8 cellular contexts compared by ENCODE assay signal in the genomic region with DNA sequence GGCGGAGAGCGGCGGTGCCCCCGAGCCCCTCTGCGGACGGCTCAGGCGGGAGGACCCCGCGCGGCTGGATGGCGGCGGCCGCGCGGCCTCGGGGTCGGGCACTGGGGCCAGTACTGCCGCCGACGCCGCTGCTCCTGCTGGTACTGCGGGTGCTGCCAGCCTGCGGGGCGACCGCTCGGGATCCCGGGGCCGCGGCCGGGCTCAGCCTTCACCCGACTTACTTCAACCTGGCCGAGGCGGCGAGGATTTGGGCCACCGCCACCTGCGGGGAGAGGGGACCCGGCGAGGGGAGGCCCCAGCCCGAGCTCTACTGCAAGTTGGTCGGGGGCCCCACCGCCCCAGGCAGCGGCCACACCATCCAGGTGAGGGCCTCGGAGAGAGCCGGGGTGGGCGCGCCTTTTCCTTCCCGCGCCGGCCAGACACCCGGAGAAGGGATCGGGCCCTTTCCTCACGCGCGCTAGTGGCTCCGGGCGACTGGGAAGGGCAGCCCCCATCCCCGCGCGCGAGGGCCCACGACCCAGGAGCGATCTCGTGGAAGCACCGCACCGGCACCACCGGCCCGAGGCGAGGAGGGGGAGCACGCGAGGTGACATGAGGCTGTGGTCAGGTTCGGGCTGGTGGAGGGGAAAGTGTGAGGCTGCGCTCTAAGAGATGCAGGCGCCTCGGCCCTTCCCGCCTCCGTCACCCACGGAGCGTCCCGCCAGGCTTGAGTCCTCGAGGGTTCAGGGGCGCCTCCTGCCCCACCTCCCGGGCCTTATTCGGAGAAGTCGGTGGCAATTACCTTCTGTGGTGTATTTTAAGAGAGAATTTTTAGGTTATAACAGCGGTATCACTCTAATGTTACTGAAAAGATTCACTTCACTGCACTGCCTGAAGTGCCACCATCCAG. TPM values are rescaled to one million over a fixed set of nuclear protein-coding genes. Genes with fewer than 3 reads are reported as not detected.
DNase-seq lines count a peak whose midpoint lies in the region; ATAC-seq and TF ChIP-seq lines count a peak whose summit lies in the region.

No MANE protein-coding gene starts in this region.

- no peaks in the 10 kb centered on the region for H3K9me3 Mint-ChIP-seq in chondrocyte (ENCODE audit: low read depth)

- peaks cover 30% of the 10 kb centered on the region for H3K27me3 Mint-ChIP-seq in chondrocyte (ENCODE audit: low read depth)

- in situ Hi-C loops in GM13976 (cut with MboI; ENCODE audit: low sequenced_read_pairs, unreplicated experiment): no loop called here

- DNase-seq in GM13976 (ENCODE audit: low spot score) (peak; percentile 50), NCI-H69 (lab: John Stamatoyannopoulos, UW) (peak; percentile 86), chondrocyte (ENCODE audit: low spot score) (peak; percentile 86), lung (ENCODE audit: low spot score) (no peak), SK-N-DZ (ENCODE audit: low spot score) (no peak), NCI-H2029 (lab: John Stamatoyannopoulos, UW) (no peak)

- H3K27ac Mint-ChIP-seq in chondrocyte (ENCODE audit: unreplicated experiment): no peak overlapping the region

- TF ChIP-seq CTCF in GM13976 (IDR thresholded peaks at IDR 0.05; ENCODE audit: borderline replicate concordance, control extremely low read depth, extremely low read depth, insufficient read depth, missing control alignments) (no peak), chondrocyte (IDR thresholded peaks at IDR 0.05) (peak; percentile 18), lung (IDR thresholded peaks at IDR 0.05; ENCODE audit: control extremely low read depth, extremely low read depth) (no peak)

- peaks cover 10% of the 10 kb centered on the region for H3K4me1 Mint-ChIP-seq in chondrocyte (ENCODE audit: low read depth)

- H3K4me3 Mint-ChIP-seq in chondrocyte (ENCODE audit: unreplicated experiment): peak overlapping the region; percentile 51

- H3K36me3 ChIP-seq in lung (ENCODE audit: control insufficient read depth in 2 of 2, insufficient read depth in 2 of 2, low read length in 2 of 2) (no peaks in the 10 kb centered on the region), thymus (ENCODE audit: control insufficient read depth, insufficient read depth) (no peaks in the 10 kb centered on the region)

- TF ChIP-seq POLR2A in GM18505 (IDR thresholded peaks at IDR 0.05; ENCODE audit: borderline replicate concordance, extremely low read depth, insufficient read depth, insufficient read length): no peak

- no peaks in the 10 kb centered on the region for H3K36me3 Mint-ChIP-seq in chondrocyte (ENCODE audit: low read depth)

- H3K9me3 ChIP-seq in lung (ENCODE audit: control insufficient read depth in 2 of 2, insufficient read depth in 1 of 2, low read length in 1 of 2) (peaks cover 0 to 3% of the 10 kb centered on the region in 2 donors), thymus (ENCODE audit: control insufficient read depth) (no peaks in the 10 kb centered on the region)

- no peaks in the 10 kb centered on the region for H3K27me3 ChIP-seq in lung (ENCODE audit: control insufficient read depth, insufficient read depth)
- peaks cover 12% of the 10 kb centered on the region for H3K27me3 ChIP-seq in thymus (ENCODE audit: control insufficient read depth, insufficient read depth)

- peak overlapping the region; percentile 50 for H3K4me3 ChIP-seq in lung
- H3K4me3 ChIP-seq in thymus (ENCODE audit: low read length): peak overlapping the region; percentile 55

- ATAC-seq in lung (ENCODE audit: insufficient read depth, low FRiP score): peak; percentile 35
- no peak for ATAC-seq in GM18505 (IDR thresholded peaks at IDR 0.05; ENCODE audit: unreplicated experiment)

- H3K4me1 ChIP-seq in lung (ENCODE audit: control insufficient read depth in 2 of 2, insufficient read depth in 2 of 2, low read length in 2 of 2) (no peaks in the 10 kb centered on the region), thymus (ENCODE audit: control insufficient read depth, insufficient read depth, low read length) (peaks cover 8% of the 10 kb centered on the region)

- H3K27ac ChIP-seq in lung (ENCODE audit: low read depth in 1 of 2, low read length in 1 of 2) (peak overlapping the region in 1 of 2 donors; percentile 63), thymus (ENCODE audit: low read depth) (no peak overlapping the region)

- WGBS in lung, 2 donors: 2 to 3% methylated on average over 75 to 85 of the region's 85 CpGs
- 3% methylated on average over 85 of the region's 85 CpGs for WGBS in thymus

RNA-seq across cellular contexts. Expression of gene LAMA3, which starts 0.6 kb away (rescaled TPM):
- 1.6 to 2.8 TPM (median 1.9 TPM) in 3 replicates for total RNA-seq in chondrocyte
- 100 to 1,000 TPM in 1 of 2 donors, 10 to 100 TPM in 1; 81.0 to 110 TPM for total RNA-seq in lung
- polyA plus RNA-seq in lung: 10 to 100 TPM; 14.1 to 22.8 TPM
- polyA plus RNA-seq in thymus: 50.1 TPM
- 0.03 and 0.22 TPM in 2 replicates for polyA plus RNA-seq in SK-N-DZ (2014; cell fraction: cytosol; rRNA removed)
- 0.43 and 0.59 TPM in 2 replicates for polyA plus RNA-seq in SK-N-DZ (2014; cell fraction: nucleus; rRNA removed)

RNA-seq across cellular contexts. Expression of gene ANKRD29, which starts 27.1 kb away (rescaled TPM):
- total RNA-seq in chondrocyte (0.48 to 0.85 TPM (median 0.50 TPM) in 3 replicates), lung (10 to 100 TPM; 38.4 to 47.6 TPM)
- polyA plus RNA-seq in lung (10 to 100 TPM; 12.5 to 60.9 TPM), thymus (13.0 TPM)
- 0.16 TPM in 1 of 2 replicates, not detected in the other for polyA plus RNA-seq in SK-N-DZ (2014; cell fraction: cytosol; rRNA removed)
- not detected in 2 replicates for polyA plus RNA-seq in SK-N-DZ (2014; cell fraction: nucleus; rRNA removed)

Comparison
In these comparisons a context has a peak if more than half of its experiments do, and no peak if none do; other contexts are left out.
1. DNase-seq: peak in GM13976 (single experiment), NCI-H69 (single experiment) and chondrocyte (single experiment); none in lung (single experiment), SK-N-DZ (single experiment) and NCI-H2029 (single experiment).
2. RNA of gene LAMA3, which starts 0.6 kb away (total RNA-seq): 81.0 to 110 TPM in lung; 1.6 to 2.8 TPM in chondrocyte; every median in the first group is over 10 times any median in the second.
3. RNA of gene ANKRD29, which starts 27.1 kb away (total RNA-seq): 38.4 to 47.6 TPM in lung; 0.48 to 0.85 TPM in chondrocyte; every median in the first group is over 10 times any median in the second.